In genomic region chr2:120437604-120438000, GRCh38 we compare ENCODE assay signal across 10 cellular contexts.
"Had no signal": no experiment of that assay in that cellular context is flagged by ENCODE, and none has a peak within 500 bp of the region (broad histone marks: within the 10 kb centered on the region; RNA-seq: fewer than 3 reads in every experiment).

No MANE protein-coding gene starts in this region.

- H3K4me1 Mint-ChIP-seq: stimulated activated memory B cell treated with anti-CD40 and anti-IgM and Interleukin-4, amounts not matched to agents 10 μg/mL and 1 μg/mL and 100 μg/mL, for 72 hours had no signal

- H3K36me3 Mint-ChIP-seq: naive thymus-derived CD8-positive, alpha-beta T cell; stimulated activated memory B cell treated with anti-CD40 and anti-IgM and Interleukin-4, amounts not matched to agents 10 μg/mL and 1 μg/mL and 100 μg/mL, for 72 hours had no signal

- H3K9me3 Mint-ChIP-seq: naive thymus-derived CD8-positive, alpha-beta T cell; stimulated activated memory B cell treated with anti-CD40 and anti-IgM and Interleukin-4, amounts not matched to agents 10 μg/mL and 1 μg/mL and 100 μg/mL, for 72 hours; stimulated activated naive CD8-positive, alpha-beta T cell treated with anti-CD3 and anti-CD28 coated beads, Interleukin-15, amount 100 ng/mL, for 72 hours had no signal

- DNase-seq: foreskin melanocyte; naive thymus-derived CD8-positive, alpha-beta T cell; ovary; stimulated activated CD4-positive, alpha-beta T cell treated with anti-CD3 and anti-CD28 coated beads, Interleukin-4, amount 100 ng/mL, for 1 hour; transverse colon had no signal

- H3K4me3 Mint-ChIP-seq: naive thymus-derived CD8-positive, alpha-beta T cell; stimulated activated memory B cell treated with anti-CD40 and anti-IgM and Interleukin-4, amounts not matched to agents 10 μg/mL and 1 μg/mL and 100 μg/mL, for 72 hours; stimulated activated naive CD8-positive, alpha-beta T cell treated with anti-CD3 and anti-CD28 coated beads, Interleukin-15, amount 100 ng/mL, for 72 hours had no signal

- H3K27ac Mint-ChIP-seq: naive thymus-derived CD8-positive, alpha-beta T cell; stimulated activated memory B cell treated with anti-CD40 and anti-IgM and Interleukin-4, amounts not matched to agents 10 μg/mL and 1 μg/mL and 100 μg/mL, for 72 hours; stimulated activated naive CD8-positive, alpha-beta T cell treated with anti-CD3 and anti-CD28 coated beads, Interleukin-15, amount 100 ng/mL, for 72 hours had no signal

- H3K27ac ChIP-seq: hepatocyte, ovary, right atrium auricular region, thoracic aorta, transverse colon had no signal
